Comparison of ENCODE assay signal across 13 cellular contexts in genomic region chr6:10416863-10417641, GRCh38. TPM values are rescaled to one million over a fixed set of nuclear protein-coding genes. Genes with fewer than 3 reads are reported as not detected.
DNase-seq lines count a peak whose midpoint lies in the region; ATAC-seq and TF ChIP-seq lines count a peak whose summit lies in the region.
"Had no signal": no experiment of that assay in that cellular context is flagged by ENCODE, and none has a peak within 500 bp of the region (broad histone marks: within the 10 kb centered on the region; RNA-seq: fewer than 3 reads in every experiment).

No MANE protein-coding gene starts in this region.

- TF ChIP-seq CTCF in natural killer cell (IDR thresholded peaks at IDR 0.05) (no peak), mammary epithelial cell (conservative IDR thresholded peaks at IDR 0.05 in 1 of 2, IDR thresholded peaks at IDR 0.05 in 1 of 2; ENCODE audit: extremely low read depth in 1 of 2, insufficient read depth in 1 of 2, low read depth in 1 of 2, low read length in 2 of 2) (peak in 1 of 2 donors; percentile 16), lower leg skin (IDR thresholded peaks at IDR 0.05) (no peak), upper lobe of right lung (IDR thresholded peaks at IDR 0.05) (no peak), gastroesophageal sphincter (IDR thresholded peaks at IDR 0.05) (no peak), gastrocnemius medialis (IDR thresholded peaks at IDR 0.05 in 4 of 5, conservative IDR thresholded peaks at IDR 0.05 in 1 of 5) (no peak)

- H3K27ac ChIP-seq in mammary epithelial cell (ENCODE audit: insufficient read depth, low read depth, low read length) (peak overlapping the region; percentile 99), upper lobe of right lung (no peak overlapping the region), gastroesophageal sphincter (no peak overlapping the region), gastrocnemius medialis (no peak overlapping the region)
- H3K27ac ChIP-seq: transverse colon had no signal

- BruUV-seq in mammary epithelial cell (replicated peaks; lab: Mats Ljungman, UMichigan), result no TSS peak

- intact Hi-C loops in natural killer cell (cut with micrococcal nuclease), result no loop called here
- intact Hi-C loops in mammary epithelial cell (cut with micrococcal nuclease), result loop anchor here (5.0 to 10.0 kb wide), 4 partner anchors 792 to 1882 kb away; no protein-coding TSS in a partner anchor
- intact Hi-C loops in lower leg skin (cut with DNase I; ENCODE audit: low total_unique reads), result loop anchor here (10.0 kb wide), 3 partner anchors 882 to 1432 kb away; no protein-coding TSS in a partner anchor
- intact Hi-C loops in upper lobe of right lung (cut with DNase I), result no loop called here
- intact Hi-C loops in gastrocnemius medialis (cut with DNase I; ENCODE audit: low total_unique reads), result no loop called here

- no peak for TF ChIP-seq EP300 in gastroesophageal sphincter (IDR thresholded peaks at IDR 0.05)

- peaks cover 66 to 73% of the 10 kb centered on the region in 2 donors for H3K27me3 Mint-ChIP-seq in natural killer cell (ENCODE audit: low read depth in 2 of 2)
- H3K27me3 Mint-ChIP-seq in natural killer cell treated with Interleukin-12 subunit alpha and Interleukin-12 subunit beta and Interleukin-15 and Interleukin-18, amount 100 ng/mL, for 72 hours, result peaks cover 58 to 74% of the 10 kb centered on the region in 2 donors

- H3K4me3 ChIP-seq in mammary epithelial cell (replicated peaks in 1 of 3; ENCODE audit: insufficient read depth in 1 of 3, low read depth in 2 of 3, low read length in 3 of 3) (peak overlapping the region; percentile 53 to 96 (median 84)), lower leg skin (ENCODE audit: low read depth, poor library complexity, severe bottlenecking) (peak overlapping the region; percentile 18), upper lobe of right lung (peak overlapping the region; percentile 8), gastroesophageal sphincter (peak overlapping the region in 1 of 2 donors; percentile 31), gastrocnemius medialis (peak overlapping the region in 1 of 4 donors; percentile 18)

- CTCF ChIA-PET in mammary epithelial cell (lab: Charles Lee; ENCODE audit: low non-redundant PET), result interaction anchor here (0.6 to 0.8 kb wide), 2 partner anchors 10 to 12 kb away, joined by 4 to 5 read pairs; no protein-coding TSS in a partner anchor

- no peak overlapping the region for H3K27ac Mint-ChIP-seq in natural killer cell
- H3K27ac Mint-ChIP-seq in natural killer cell treated with Interleukin-12 subunit alpha and Interleukin-12 subunit beta and Interleukin-15 and Interleukin-18, amount 100 ng/mL, for 72 hours, result no peak overlapping the region

- in situ Hi-C loops in mammary epithelial cell (cut with MboI; ENCODE audit: low sequenced_read_pairs in 2 of 2), result loop anchor here (10.0 to 25.0 kb wide), 4 partner anchors 332 to 1980 kb away; partner anchors contain the start of gene SLC35B3 (in 1 of the 2)
- in situ Hi-C loops in gastrocnemius medialis (cut with MboI; ENCODE audit: low sequenced_read_pairs in 4 of 4), result no loop called here

- H3K36me3 ChIP-seq in mammary epithelial cell (ENCODE audit: insufficient read depth, low read length) (no peaks in the 10 kb centered on the region), upper lobe of right lung (no peaks in the 10 kb centered on the region), gastroesophageal sphincter (no peaks in the 10 kb centered on the region), gastrocnemius medialis (no peaks in the 10 kb centered on the region)
- H3K36me3 ChIP-seq: transverse colon had no signal

- H2AFZ ChIP-seq in mammary epithelial cell (ENCODE audit: low read depth, low read length), result peak overlapping the region; percentile 50

- no peak for ATAC-seq in natural killer cell
- no peak for ATAC-seq in natural killer cell treated with Interleukin-12 subunit alpha and Interleukin-12 subunit beta and Interleukin-15 and Interleukin-18, amount 100 ng/mL, for 72 hours
- no peak for ATAC-seq in upper lobe of right lung
- no peak for ATAC-seq in gastroesophageal sphincter
- ATAC-seq in GM18517 (IDR thresholded peaks at IDR 0.05; ENCODE audit: unreplicated experiment), result no peak
- ATAC-seq in gastrocnemius medialis, result no peak
- ATAC-seq: esophagus mucosa had no signal

- no peaks in the 10 kb centered on the region for H3K27me3 ChIP-seq in mammary epithelial cell (ENCODE audit: insufficient read depth, low read length)
- H3K27me3 ChIP-seq in upper lobe of right lung, result peaks cover 95% of the 10 kb centered on the region
- H3K27me3 ChIP-seq in gastroesophageal sphincter, result peaks cover 100% of the 10 kb centered on the region
- peaks cover 94 to 100% (median 100%) of the 10 kb centered on the region in 3 donors for H3K27me3 ChIP-seq in gastrocnemius medialis

- peak overlapping the region; percentile 99 for H3K9ac ChIP-seq in mammary epithelial cell (ENCODE audit: insufficient read depth, low read length)

- no peaks in the 10 kb centered on the region for H4K20me1 ChIP-seq in mammary epithelial cell (ENCODE audit: insufficient read depth, low read length)

- H3K79me2 ChIP-seq in mammary epithelial cell (ENCODE audit: insufficient read depth, low read length), result peaks cover 80% of the 10 kb centered on the region

- dilution Hi-C loops in mammary epithelial cell (cut with HindIII; ENCODE audit: low sequenced_read_pairs), result no loop called here

- H3K4me1 Mint-ChIP-seq in natural killer cell, result peaks cover 22 to 30% of the 10 kb centered on the region in 2 donors
- H3K4me1 Mint-ChIP-seq in natural killer cell treated with Interleukin-12 subunit alpha and Interleukin-12 subunit beta and Interleukin-15 and Interleukin-18, amount 100 ng/mL, for 72 hours (ENCODE audit: low read depth in 2 of 2), result peaks cover 20 to 26% of the 10 kb centered on the region in 2 donors

- peaks cover 3% of the 10 kb centered on the region for H3K36me3 Mint-ChIP-seq in natural killer cell
- H3K36me3 Mint-ChIP-seq in natural killer cell treated with Interleukin-12 subunit alpha and Interleukin-12 subunit beta and Interleukin-15 and Interleukin-18, amount 100 ng/mL, for 72 hours, result peaks cover 31% of the 10 kb centered on the region

- H3K4me1 ChIP-seq in mammary epithelial cell (ENCODE audit: insufficient read depth, low read length) (peaks cover 29% of the 10 kb centered on the region), upper lobe of right lung (peaks cover 26% of the 10 kb centered on the region), gastroesophageal sphincter (peaks cover 0 to 55% (median 17%) of the 10 kb centered on the region in 3 donors), gastrocnemius medialis (peaks cover 22 to 29% of the 10 kb centered on the region in 2 donors)

- H3K4me2 ChIP-seq in mammary epithelial cell (ENCODE audit: insufficient read depth, low read depth, low read length), result peak overlapping the region; percentile 100

- H3K9me3 ChIP-seq in mammary epithelial cell (replicated peaks; ENCODE audit: insufficient read depth, low read length), result no peaks in the 10 kb centered on the region
- H3K9me3 ChIP-seq in upper lobe of right lung, result no peaks in the 10 kb centered on the region
- peaks cover 0 to 4% (median 0%) of the 10 kb centered on the region in 3 donors for H3K9me3 ChIP-seq in gastroesophageal sphincter
- no peaks in the 10 kb centered on the region for H3K9me3 ChIP-seq in gastrocnemius medialis
- H3K9me3 ChIP-seq: transverse colon had no signal

- TF ChIP-seq POLR2A in lower leg skin (IDR thresholded peaks at IDR 0.05) (no peak), gastroesophageal sphincter (IDR thresholded peaks at IDR 0.05) (no peak), gastrocnemius medialis (IDR thresholded peaks at IDR 0.05) (no peak)

- DNase-seq in natural killer cell (no peak), mammary epithelial cell (peak; percentile 61), lower leg skin (ENCODE audit: low spot score in 2 of 2) (no peak), upper lobe of right lung (no peak), gastrocnemius medialis (no peak)
- no peak for DNase-seq in natural killer cell treated with Interleukin-12 subunit alpha and Interleukin-12 subunit beta and Interleukin-15 and Interleukin-18, amount 100 ng/mL, for 72 hours (ENCODE audit: low spot score)
- DNase-seq: activated gamma-delta T cell, Kasumi-1, transverse colon had no signal

- H3K4me3 Mint-ChIP-seq in natural killer cell, result peak overlapping the region; percentile 37
- H3K4me3 Mint-ChIP-seq in natural killer cell treated with Interleukin-12 subunit alpha and Interleukin-12 subunit beta and Interleukin-15 and Interleukin-18, amount 100 ng/mL, for 72 hours, result no peak overlapping the region
- H3K4me3 Mint-ChIP-seq: T-helper 1 cell treated with Interleukin-12 subunit alpha and Interleukin-12 subunit beta and Interleukin-4 antibody, amounts not matched to agents 30 μg/mL and 1 μg/mL, for 36 hours had no signal

- peaks cover 3% of the 10 kb centered on the region in 2 donors for H3K9me3 Mint-ChIP-seq in natural killer cell
- H3K9me3 Mint-ChIP-seq in natural killer cell treated with Interleukin-12 subunit alpha and Interleukin-12 subunit beta and Interleukin-15 and Interleukin-18, amount 100 ng/mL, for 72 hours, result peaks cover 4% of the 10 kb centered on the region
- H3K9me3 Mint-ChIP-seq: T-helper 1 cell treated with Interleukin-12 subunit alpha and Interleukin-12 subunit beta and Interleukin-4 antibody, amounts not matched to agents 30 μg/mL and 1 μg/mL, for 36 hours had no signal

- WGBS in mammary epithelial cell (ENCODE audit: low coverage, missing lambda C conversion rate), result 3% methylated on average over 15 of the region's 48 CpGs
- 15 to 23% methylated on average over 44 to 48 of the region's 48 CpGs for WGBS in lower leg skin, 2 donors
- WGBS in gastroesophageal sphincter (ENCODE audit: low coverage in 1 of 2), 2 donors, result 28% methylated on average over 2 of the region's 48 CpGs; no CpG with 5 or more reads in 1 of the 2 donors

RNA-seq across cellular contexts. Expression of gene TFAP2A, which starts 2.2 kb away (rescaled TPM):
- total RNA-seq in natural killer cell, result not detected
- total RNA-seq in natural killer cell treated with Interleukin-12 subunit alpha and Interleukin-12 subunit beta and Interleukin-15 and Interleukin-18, amount 100 ng/mL, for 72 hours, result under 1 TPM; 0.07 to 0.31 TPM
- 100 to 1,000 TPM in 1 of 2 donors, 10 to 100 TPM in 1; 15.7 to 112 TPM for total RNA-seq in mammary epithelial cell
- 18.8 TPM for polyA plus RNA-seq in mammary epithelial cell
- 31.8 TPM for polyA minus RNA-seq in mammary epithelial cell
- 100 to 1,000 TPM in 1 of 4 donors, 10 to 100 TPM in 3; 62.0 to 123 (median 63.7) TPM for total RNA-seq in lower leg skin
- 1.9 TPM for total RNA-seq in upper lobe of right lung
- 1 to 10 TPM in 1 of 4 donors, under 1 TPM in 2, not detected in 1; 0.31 to 4.6 (median 0.42) TPM for total RNA-seq in gastroesophageal sphincter
- not detected for total RNA-seq in gastrocnemius medialis
- total RNA-seq: transverse colon had no signal

Comparison
In these comparisons a context has a peak if more than half of its experiments do, and no peak if none do; other contexts are left out.
1. intact Hi-C loops: an anchor here in mammary epithelial cell (5.0 to 10.0 kb wide) and lower leg skin (10.0 kb wide); none called in natural killer cell, upper lobe of right lung and gastrocnemius medialis.
2. in situ Hi-C loops: an anchor here in mammary epithelial cell (10.0 to 25.0 kb wide); none called in gastrocnemius medialis.